21 cellular contexts compared by ENCODE assay signal in the genomic region with DNA sequence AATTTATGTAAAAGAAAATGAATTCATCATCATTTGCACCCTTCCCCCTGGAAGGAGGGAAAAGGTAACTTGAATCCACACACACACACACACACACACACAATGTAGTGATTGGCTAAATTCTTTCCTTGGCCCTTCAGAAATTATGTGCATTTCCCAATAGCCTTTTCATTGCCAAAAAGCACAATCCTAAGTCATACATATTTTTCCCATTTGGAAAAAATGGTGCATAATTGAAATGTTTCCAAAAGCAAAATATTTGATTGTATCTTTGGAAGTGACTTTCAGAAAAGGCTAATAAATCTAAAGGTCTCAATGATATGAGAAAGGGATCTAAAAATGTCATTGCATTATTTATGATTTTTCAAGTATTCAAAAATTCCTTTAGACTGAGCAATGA. TPM values are rescaled to one million over a fixed set of nuclear protein-coding genes. Genes with fewer than 3 reads are reported as not detected.
DNase-seq lines count a peak whose midpoint lies in the region; ATAC-seq and TF ChIP-seq lines count a peak whose summit lies in the region.
"Had no signal": no experiment of that assay in that cellular context is flagged by ENCODE, and none has a peak within 500 bp of the region (broad histone marks: within the 10 kb centered on the region; RNA-seq: fewer than 3 reads in every experiment).

No MANE protein-coding gene starts in this region.

- no peak for TF ChIP-seq CTCF in RWPE2 (IDR thresholded peaks at IDR 0.05; ENCODE audit: poor library complexity, severe bottlenecking)

- H3K36me3 Mint-ChIP-seq in CD8-positive, alpha-beta memory T cell, result peaks cover 0 to 9% (median 0%) of the 10 kb centered on the region in 3 donors
- H3K36me3 Mint-ChIP-seq: activated naive CD8-positive, alpha-beta T cell; CD4-positive, CD25-positive, alpha-beta regulatory T cell had no signal

- no peaks in the 10 kb centered on the region for H3K4me1 ChIP-seq in RWPE2 (ENCODE audit: insufficient read depth, poor library complexity, severe bottlenecking)
- peaks cover 0 to 34% (median 17%) of the 10 kb centered on the region in 5 donors for H3K4me1 ChIP-seq in subcutaneous abdominal adipose tissue (ENCODE audit: control insufficient read depth in 5 of 5, insufficient read depth in 5 of 5, low read length in 5 of 5)
- no peaks in the 10 kb centered on the region for H3K4me1 ChIP-seq in CD8-positive, alpha-beta memory T cell (ENCODE audit: insufficient read depth, low read length)
- H3K4me1 ChIP-seq: suprapubic skin had no signal

- H3K36me3 ChIP-seq in RWPE2 (ENCODE audit: low read depth) (no peaks in the 10 kb centered on the region), subcutaneous abdominal adipose tissue (ENCODE audit: control insufficient read depth in 5 of 5, insufficient read depth in 5 of 5, low read length in 5 of 5) (no peaks in the 10 kb centered on the region)
- no peaks in the 10 kb centered on the region for H3K36me3 ChIP-seq in CD8-positive, alpha-beta memory T cell (ENCODE audit: insufficient read depth, low read length)
- H3K36me3 ChIP-seq: left ventricle myocardium inferior, neutrophil, suprapubic skin had no signal

- H3K9me3 Mint-ChIP-seq in CD8-positive, alpha-beta memory T cell, result peaks cover 0 to 2% (median 0%) of the 10 kb centered on the region in 5 donors
- H3K9me3 Mint-ChIP-seq: activated CD4-positive, alpha-beta T cell treated with anti-CD3 and anti-CD28 coated beads, Interleukin-2, amount 10 ng/mL, durations not matched to agents 7 days and 5 days had no signal

- H3K4me3 ChIP-seq in RWPE2 (ENCODE audit: severe bottlenecking), result no peak overlapping the region
- H3K4me3 ChIP-seq in subcutaneous abdominal adipose tissue (ENCODE audit: low read depth in 1 of 5, low read length in 5 of 5), result no peak overlapping the region
- H3K4me3 ChIP-seq in CD8-positive, alpha-beta memory T cell (ENCODE audit: low read length), result no peak overlapping the region
- H3K4me3 ChIP-seq: left ventricle myocardium inferior, skin epidermis, suprapubic skin had no signal

- H3K27ac ChIP-seq in RWPE2 (ENCODE audit: poor library complexity, severe bottlenecking), result peak overlapping the region; percentile 16
- H3K27ac ChIP-seq in subcutaneous abdominal adipose tissue (ENCODE audit: low read depth, low read length), result peak overlapping the region; percentile 66
- no peak overlapping the region for H3K27ac ChIP-seq in CD8-positive, alpha-beta memory T cell (ENCODE audit: low read depth, low read length)
- H3K27ac ChIP-seq: epithelial cell of prostate, left ventricle myocardium inferior, neutrophil, skin epidermis, suprapubic skin had no signal

- ATAC-seq in RWPE2 (ENCODE audit: low read depth), result no peak
- ATAC-seq in GM18861 (IDR thresholded peaks at IDR 0.05; ENCODE audit: unreplicated experiment), result no peak

- peak; percentile 76 for DNase-seq in EL
- DNase-seq in RWPE2 (ENCODE audit: low spot score), result no peak
- DNase-seq in fibroblast of gingiva (ENCODE audit: low read depth), result peak; percentile 95
- no peak for DNase-seq in activated gamma-delta T cell (lab: John Stamatoyannopoulos, UW)
- DNase-seq in CD8-positive, alpha-beta memory T cell, result no peak
- DNase-seq: activated CD4-positive, alpha-beta T cell treated with anti-CD3 and anti-CD28 coated beads, Interleukin-2, amount 10 ng/mL, durations not matched to agents 7 days and 5 days; CD4-positive, CD25-positive, alpha-beta regulatory T cell; effector CD4-positive, alpha-beta T cell; Kasumi-1; left ventricle myocardium inferior; NCI-H1105; NCI-H2029 treated with DMSO at 0.1 percent for 48 hours; stimulated activated CD4-positive, alpha-beta T cell treated with anti-CD3 and anti-CD28 coated beads, Interleukin-2, amount 100 ng/mL, for 24 hours; T-helper 9 cell had no signal

- no peak overlapping the region for H3K9ac ChIP-seq in subcutaneous abdominal adipose tissue (ENCODE audit: low read length in 5 of 5)

- H3K27me3 Mint-ChIP-seq in CD8-positive, alpha-beta memory T cell, result peaks cover 0 to 9% of the 10 kb centered on the region in 2 donors
- H3K27me3 Mint-ChIP-seq: activated naive CD8-positive, alpha-beta T cell had no signal

- H3K27me3 ChIP-seq in RWPE2 (ENCODE audit: insufficient read depth, poor library complexity, severe bottlenecking) (no peaks in the 10 kb centered on the region), subcutaneous abdominal adipose tissue (ENCODE audit: control insufficient read depth in 5 of 5, insufficient read depth in 4 of 5, low read length in 5 of 5) (no peaks in the 10 kb centered on the region)
- no peaks in the 10 kb centered on the region for H3K27me3 ChIP-seq in CD8-positive, alpha-beta memory T cell (ENCODE audit: insufficient read depth, low read length, poor library complexity, severe bottlenecking)
- H3K27me3 ChIP-seq: neutrophil, suprapubic skin had no signal

- POLR2A ChIA-PET in CD8-positive, alpha-beta memory T cell (lab: Charles Lee), result no interaction called here

- no peak overlapping the region for H3K27ac Mint-ChIP-seq in CD8-positive, alpha-beta memory T cell
- H3K27ac Mint-ChIP-seq: activated CD4-positive, alpha-beta T cell treated with anti-CD3 and anti-CD28 coated beads, Interleukin-2, amount 10 ng/mL, durations not matched to agents 7 days and 5 days; activated naive CD8-positive, alpha-beta T cell; CD4-positive, CD25-positive, alpha-beta regulatory T cell had no signal

- no peaks in the 10 kb centered on the region for H3K4me1 Mint-ChIP-seq in CD8-positive, alpha-beta memory T cell
- H3K4me1 Mint-ChIP-seq: activated CD4-positive, alpha-beta T cell treated with anti-CD3 and anti-CD28 coated beads, Interleukin-2, amount 10 ng/mL, durations not matched to agents 7 days and 5 days; CD4-positive, CD25-positive, alpha-beta regulatory T cell had no signal

- H3K9me3 ChIP-seq in RWPE2 (ENCODE audit: severe bottlenecking), result no peaks in the 10 kb centered on the region
- H3K9me3 ChIP-seq in subcutaneous abdominal adipose tissue (ENCODE audit: control insufficient read depth in 5 of 5, low read length in 5 of 5), result no peaks in the 10 kb centered on the region
- no peaks in the 10 kb centered on the region for H3K9me3 ChIP-seq in CD8-positive, alpha-beta memory T cell (ENCODE audit: low read length)
- H3K9me3 ChIP-seq: left ventricle myocardium inferior, neutrophil, suprapubic skin had no signal

- H3K4me3 Mint-ChIP-seq in CD8-positive, alpha-beta memory T cell, result no peak overlapping the region
- H3K4me3 Mint-ChIP-seq: activated CD4-positive, alpha-beta T cell treated with anti-CD3 and anti-CD28 coated beads, Interleukin-2, amount 10 ng/mL, durations not matched to agents 7 days and 5 days; activated naive CD8-positive, alpha-beta T cell; CD4-positive, CD25-positive, alpha-beta regulatory T cell had no signal

- CTCF ChIA-PET in CD8-positive, alpha-beta memory T cell (lab: Charles Lee), result interaction anchor here (1.6 kb wide), 1 partner anchor 21 kb away, joined by 3 read pairs; no protein-coding TSS in a partner anchor

RNA-seq across cellular contexts. Expression of gene NEK7, which starts 43.5 kb away (rescaled TPM):
- 10 to 100 TPM; 64.7 to 68.6 TPM for total RNA-seq in CD8-positive, alpha-beta memory T cell
- polyA plus RNA-seq in CD8-positive, alpha-beta memory T cell, result 80.8 TPM

Comparison
In these comparisons a context has a peak if more than half of its experiments do, and no peak if none do; other contexts are left out.
1. DNase-seq: peak in EL (single experiment) and fibroblast of gingiva (single experiment); none in RWPE2 (single experiment), activated gamma-delta T cell (single experiment) and CD8-positive, alpha-beta memory T cell (0 of 5).